6 cellular contexts compared by ENCODE assay signal in genomic region chr20:36932067-36932466, GRCh38. TPM values are rescaled to one million over a fixed set of nuclear protein-coding genes. Genes with fewer than 3 reads are reported as not detected.
"Had no signal": no experiment of that assay in that cellular context is flagged by ENCODE, and none has a peak within 500 bp of the region (broad histone marks: within the 10 kb centered on the region; RNA-seq: fewer than 3 reads in every experiment).

No MANE protein-coding gene starts in this region.

RNA-seq across cellular contexts. Expression of gene TLDC2, which starts 56.1 kb away (rescaled TPM):
- total RNA-seq: body of pancreas, cardiac septum, left lobe of liver, pulmonary artery endothelial cell, Right ventricle myocardium superior, smooth muscle cell had no signal
- polyA plus RNA-seq: smooth muscle cell had no signal
